ENCODE assay signal across 16 cellular contexts in genomic region chr10:16681525-16681924, GRCh38.
A peak's percentile ranks its signal among the peaks of the same experiment; 100 is the strongest.
DNase-seq lines count a peak whose midpoint lies in the region; ATAC-seq and TF ChIP-seq lines count a peak whose summit lies in the region.
"Had no signal": no experiment of that assay in that cellular context is flagged by ENCODE, and none has a peak within 500 bp of the region (broad histone marks: within the 10 kb centered on the region; RNA-seq: fewer than 3 reads in every experiment).

No MANE protein-coding gene starts in this region.

- 68 to 82% methylated on average over 1 of the region's 1 CpG for WGBS in transverse colon (ENCODE audit: low coverage in 1 of 2), 2 donors

- no peak overlapping the region for H3K27ac ChIP-seq in brain microvascular endothelial cell
- H3K27ac ChIP-seq in transverse colon, result no peak overlapping the region
- H3K27ac ChIP-seq: A549, BLaER1, GM23248, HL-60 had no signal

- TF ChIP-seq EP300 in transverse colon (IDR thresholded peaks at IDR 0.05; ENCODE audit: low read depth), result no peak

- no peaks in the 10 kb centered on the region for H3K4me1 ChIP-seq in transverse colon
- H3K4me1 ChIP-seq: A549, BLaER1 had no signal

- DNase-seq in activated T-cell treated with anti-CD3 and anti-CD28 coated beads, Interleukin-2, amount 50 U/mL, for 72 hours, result no peak
- no peak for DNase-seq in activated T-cell treated with anti-CD3 and anti-CD28 coated beads, Interleukin-2, amount 50 U/mL, for 24 hours
- DNase-seq in brain microvascular endothelial cell (peak; percentile 9), transverse colon (no peak), AML-193 (lab: John Stamatoyannopoulos, UW) (no peak)
- DNase-seq in stimulated activated effector memory CD8-positive, alpha-beta T cell treated with anti-CD3 and anti-CD28 coated beads, Interleukin-12 subunit alpha, Interleukin-12 subunit beta, amount 100 ng/mL, for 72 hours (ENCODE audit: low spot score in 2 of 2), result no peak
- DNase-seq: Caco-2; CD8-positive, alpha-beta memory T cell; DND-41; GDM1; GM23248 had no signal

- H3K27ac Mint-ChIP-seq in activated T-cell treated with anti-CD3 and anti-CD28 coated beads, Interleukin-2, amount 50 U/mL, for 72 hours, result no peak overlapping the region
- no peak overlapping the region for H3K27ac Mint-ChIP-seq in activated T-cell treated with anti-CD3 and anti-CD28 coated beads, Interleukin-2, amount 50 U/mL, for 24 hours
- no peak overlapping the region for H3K27ac Mint-ChIP-seq in stimulated activated effector memory CD8-positive, alpha-beta T cell treated with anti-CD3 and anti-CD28 coated beads, Interleukin-12 subunit alpha, Interleukin-12 subunit beta, amount 100 ng/mL, for 72 hours
- H3K27ac Mint-ChIP-seq: CD8-positive, alpha-beta memory T cell had no signal

- H3K4me3 Mint-ChIP-seq in activated T-cell treated with anti-CD3 and anti-CD28 coated beads, Interleukin-2, amount 50 U/mL, for 72 hours, result no peak overlapping the region
- H3K4me3 Mint-ChIP-seq in activated T-cell treated with anti-CD3 and anti-CD28 coated beads, Interleukin-2, amount 50 U/mL, for 24 hours, result no peak overlapping the region
- H3K4me3 Mint-ChIP-seq in stimulated activated effector memory CD8-positive, alpha-beta T cell treated with anti-CD3 and anti-CD28 coated beads, Interleukin-12 subunit alpha, Interleukin-12 subunit beta, amount 100 ng/mL, for 72 hours, result no peak overlapping the region
- H3K4me3 Mint-ChIP-seq: CD8-positive, alpha-beta memory T cell had no signal

- H3K4me1 Mint-ChIP-seq in activated T-cell treated with anti-CD3 and anti-CD28 coated beads, Interleukin-2, amount 50 U/mL, for 72 hours (ENCODE audit: low read depth), result no peaks in the 10 kb centered on the region
- peaks cover 2% of the 10 kb centered on the region for H3K4me1 Mint-ChIP-seq in activated T-cell treated with anti-CD3 and anti-CD28 coated beads, Interleukin-2, amount 50 U/mL, for 24 hours (ENCODE audit: low read depth)
- peaks cover 9% of the 10 kb centered on the region for H3K4me1 Mint-ChIP-seq in stimulated activated effector memory CD8-positive, alpha-beta T cell treated with anti-CD3 and anti-CD28 coated beads, Interleukin-12 subunit alpha, Interleukin-12 subunit beta, amount 100 ng/mL, for 72 hours

- H3K36me3 Mint-ChIP-seq in activated T-cell treated with anti-CD3 and anti-CD28 coated beads, Interleukin-2, amount 50 U/mL, for 72 hours (ENCODE audit: insufficient read depth in 2 of 2), result peaks cover 5% of the 10 kb centered on the region in 2 donors
- H3K36me3 Mint-ChIP-seq in activated T-cell treated with anti-CD3 and anti-CD28 coated beads, Interleukin-2, amount 50 U/mL, for 24 hours (ENCODE audit: low read depth), result peaks cover 63% of the 10 kb centered on the region
- no peaks in the 10 kb centered on the region for H3K36me3 Mint-ChIP-seq in stimulated activated effector memory CD8-positive, alpha-beta T cell treated with anti-CD3 and anti-CD28 coated beads, Interleukin-12 subunit alpha, Interleukin-12 subunit beta, amount 100 ng/mL, for 72 hours

- H3K36me3 ChIP-seq in brain microvascular endothelial cell (replicated peaks) (no peaks in the 10 kb centered on the region), transverse colon (no peaks in the 10 kb centered on the region)
- H3K36me3 ChIP-seq: BLaER1 had no signal

- TF ChIP-seq CTCF in brain microvascular endothelial cell (IDR thresholded peaks at IDR 0.05; ENCODE audit: low read depth, low read length, missing control alignments) (no peak), transverse colon (IDR thresholded peaks at IDR 0.05) (no peak)

- in situ Hi-C loops in brain microvascular endothelial cell (cut with HindIII; ENCODE audit: low pct_ligation_motif_present, low sequenced_read_pairs), result no loop called here
- in situ Hi-C loops in transverse colon (cut with MboI; ENCODE audit: low pct_ligation_motif_present in 1 of 4, low pct_unique_long_range_greater_than_20kb in 1 of 4, low sequenced_read_pairs in 3 of 4), result no loop called here

- H3K9me3 Mint-ChIP-seq in activated T-cell treated with anti-CD3 and anti-CD28 coated beads, Interleukin-2, amount 50 U/mL, for 72 hours, result peaks cover 0 to 2% of the 10 kb centered on the region in 2 donors
- H3K9me3 Mint-ChIP-seq in activated T-cell treated with anti-CD3 and anti-CD28 coated beads, Interleukin-2, amount 50 U/mL, for 24 hours, result peaks cover 3% of the 10 kb centered on the region
- no peaks in the 10 kb centered on the region for H3K9me3 Mint-ChIP-seq in stimulated activated effector memory CD8-positive, alpha-beta T cell treated with anti-CD3 and anti-CD28 coated beads, Interleukin-12 subunit alpha, Interleukin-12 subunit beta, amount 100 ng/mL, for 72 hours

- TF ChIP-seq POLR2A in transverse colon (IDR thresholded peaks at IDR 0.05), result no peak

- intact Hi-C loops in transverse colon (cut with DNase I; ENCODE audit: low total_unique reads), result no loop called here

- no peaks in the 10 kb centered on the region for H3K27me3 ChIP-seq in brain microvascular endothelial cell (replicated peaks)
- H3K27me3 ChIP-seq in transverse colon, result no peaks in the 10 kb centered on the region
- H3K27me3 ChIP-seq: BLaER1 had no signal

- ATAC-seq in activated T-cell treated with anti-CD3 and anti-CD28 coated beads, Interleukin-2, amount 50 U/mL, for 72 hours (replicated peaks in 1 of 2), result peak; percentile 39 to 52
- peak; percentile 65 for ATAC-seq in stimulated activated effector memory CD8-positive, alpha-beta T cell treated with anti-CD3 and anti-CD28 coated beads, Interleukin-12 subunit alpha, Interleukin-12 subunit beta, amount 100 ng/mL, for 72 hours
- no peak for ATAC-seq in GM18511 (IDR thresholded peaks at IDR 0.05; ENCODE audit: unreplicated experiment)
- ATAC-seq: A549, HCT116 had no signal

- H3K9me3 ChIP-seq in transverse colon, result no peaks in the 10 kb centered on the region
- H3K9me3 ChIP-seq: A549, Caco-2 had no signal

- H3K4me3 ChIP-seq in brain microvascular endothelial cell (ENCODE audit: low read depth, low read length) (no peak overlapping the region), transverse colon (no peak overlapping the region)
- H3K4me3 ChIP-seq: A549, BLaER1, GM23248 had no signal

- no peaks in the 10 kb centered on the region for H3K27me3 Mint-ChIP-seq in activated T-cell treated with anti-CD3 and anti-CD28 coated beads, Interleukin-2, amount 50 U/mL, for 72 hours (ENCODE audit: low read depth)
- H3K27me3 Mint-ChIP-seq in activated T-cell treated with anti-CD3 and anti-CD28 coated beads, Interleukin-2, amount 50 U/mL, for 24 hours, result no peaks in the 10 kb centered on the region
- H3K27me3 Mint-ChIP-seq: CD8-positive, alpha-beta memory T cell had no signal
